2 cellular contexts compared by ENCODE assay signal in the genomic region with DNA sequence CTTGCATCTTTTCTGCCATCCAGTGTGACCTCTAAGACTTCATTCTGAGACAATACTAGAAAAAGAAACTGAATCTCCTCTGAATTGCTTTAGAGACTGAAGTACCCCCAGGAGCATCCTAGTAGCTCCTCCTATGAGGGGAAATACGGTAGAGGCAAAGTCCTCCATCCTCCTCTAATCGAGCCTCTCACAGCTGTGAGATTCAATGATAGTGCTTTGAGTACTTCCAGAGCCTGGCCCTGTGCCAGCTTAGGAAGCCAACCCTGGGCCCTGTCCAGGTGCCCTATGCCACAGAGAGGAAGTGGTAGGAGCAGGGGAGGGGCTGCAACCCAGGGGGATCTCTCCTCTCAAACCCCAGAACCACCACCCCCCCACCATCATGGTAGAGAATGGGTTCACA.
TF ChIP-seq lines count a peak whose summit lies in the region.

No MANE protein-coding gene starts in this region.

TF ChIP-seq in liver, 16 proteins besides CTCF, POLR2A, EP300 and RAD21:
- TF ChIP-seq GABPA (IDR thresholded peaks at IDR 0.05 in 1 of 2, conservative IDR thresholded peaks at IDR 0.05 in 1 of 2) = no peak
- peak; percentile 34 to 51 for TF ChIP-seq RXRA (IDR thresholded peaks at IDR 0.05)
- TF ChIP-seq, protein P1, sequence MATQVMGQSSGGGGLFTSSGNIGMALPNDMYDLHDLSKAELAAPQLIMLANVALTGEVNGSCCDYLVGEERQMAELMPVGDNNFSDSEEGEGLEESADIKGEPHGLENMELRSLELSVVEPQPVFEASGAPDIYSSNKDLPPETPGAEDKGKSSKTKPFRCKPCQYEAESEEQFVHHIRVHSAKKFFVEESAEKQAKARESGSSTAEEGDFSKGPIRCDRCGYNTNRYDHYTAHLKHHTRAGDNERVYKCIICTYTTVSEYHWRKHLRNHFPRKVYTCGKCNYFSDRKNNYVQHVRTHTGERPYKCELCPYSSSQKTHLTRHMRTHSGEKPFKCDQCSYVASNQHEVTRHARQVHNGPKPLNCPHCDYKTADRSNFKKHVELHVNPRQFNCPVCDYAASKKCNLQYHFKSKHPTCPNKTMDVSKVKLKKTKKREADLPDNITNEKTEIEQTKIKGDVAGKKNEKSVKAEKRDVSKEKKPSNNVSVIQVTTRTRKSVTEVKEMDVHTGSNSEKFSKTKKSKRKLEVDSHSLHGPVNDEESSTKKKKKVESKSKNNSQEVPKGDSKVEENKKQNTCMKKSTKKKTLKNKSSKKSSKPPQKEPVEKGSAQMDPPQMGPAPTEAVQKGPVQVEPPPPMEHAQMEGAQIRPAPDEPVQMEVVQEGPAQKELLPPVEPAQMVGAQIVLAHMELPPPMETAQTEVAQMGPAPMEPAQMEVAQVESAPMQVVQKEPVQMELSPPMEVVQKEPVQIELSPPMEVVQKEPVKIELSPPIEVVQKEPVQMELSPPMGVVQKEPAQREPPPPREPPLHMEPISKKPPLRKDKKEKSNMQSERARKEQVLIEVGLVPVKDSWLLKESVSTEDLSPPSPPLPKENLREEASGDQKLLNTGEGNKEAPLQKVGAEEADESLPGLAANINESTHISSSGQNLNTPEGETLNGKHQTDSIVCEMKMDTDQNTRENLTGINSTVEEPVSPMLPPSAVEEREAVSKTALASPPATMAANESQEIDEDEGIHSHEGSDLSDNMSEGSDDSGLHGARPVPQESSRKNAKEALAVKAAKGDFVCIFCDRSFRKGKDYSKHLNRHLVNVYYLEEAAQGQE (IDR thresholded peaks at IDR 0.05) = no peak
- peak; percentile 19 for TF ChIP-seq SP1 (IDR thresholded peaks at IDR 0.05)
- no peak for TF ChIP-seq TAF1 (conservative IDR thresholded peaks at IDR 0.05)
- TF ChIP-seq YY1 (IDR thresholded peaks at IDR 0.05) = no peak
- TF ChIP-seq NR2F2 (IDR thresholded peaks at IDR 0.05) = no peak
- TF ChIP-seq FOXA1 (IDR thresholded peaks at IDR 0.05) = no peak
- peak; percentile 57 to 71 for TF ChIP-seq HNF4A (conservative IDR thresholded peaks at IDR 0.05)
- TF ChIP-seq ATF3 (IDR thresholded peaks at IDR 0.05) = no peak
- no peak for TF ChIP-seq HNF4G (IDR thresholded peaks at IDR 0.05)

TF ChIP-seq in HepG2, 621 proteins besides CTCF, POLR2A, EP300 and RAD21:
- TF ChIP-seq ZNF17 (CRISPR knock-in tag; IDR thresholded peaks at IDR 0.05) (no peak), TOPORS (CRISPR knock-in tag; IDR thresholded peaks at IDR 0.05) (no peak), WIZ (CRISPR knock-in tag; IDR thresholded peaks at IDR 0.05) (no peak), ZNF512 (CRISPR knock-in tag; IDR thresholded peaks at IDR 0.05) (no peak), ZNF10 (CRISPR knock-in tag; IDR thresholded peaks at IDR 0.05; ENCODE audit: borderline replicate concordance, low read depth) (no peak)
TF ChIP-seq in HepG2: peak in this region for 0.
